Comparison of ENCODE assay signal across 20 cellular contexts in the genomic region with DNA sequence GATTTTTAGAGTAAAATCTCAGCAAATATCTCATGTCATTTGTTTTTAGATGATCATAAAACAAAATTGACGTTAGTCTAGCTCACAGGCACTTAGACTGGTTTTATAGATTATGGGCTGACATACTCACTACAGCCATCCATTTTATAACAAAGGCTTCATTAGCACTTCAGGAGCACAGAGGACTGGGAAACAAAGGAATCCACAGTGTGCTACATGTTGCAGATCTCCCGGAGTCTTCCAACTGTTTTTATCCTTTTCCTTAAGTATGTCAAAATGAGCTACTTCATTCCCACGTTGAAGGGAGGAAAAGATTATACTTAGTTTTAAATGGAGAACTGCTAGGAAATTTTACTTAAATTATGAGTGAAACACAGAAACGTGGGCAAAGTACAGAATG.
"Had no signal": no experiment of that assay in that cellular context is flagged by ENCODE, and none has a peak within 500 bp of the region (broad histone marks: within the 10 kb centered on the region; RNA-seq: fewer than 3 reads in every experiment).

No MANE protein-coding gene starts in this region.

- ATAC-seq: esophagus mucosa; gastroesophageal sphincter; heart left ventricle; left lobe of liver; psoas muscle; right lobe of liver; stimulated activated naive CD8-positive, alpha-beta T cell treated with anti-CD3 and anti-CD28 coated beads, Interleukin-15, amount 100 ng/mL, for 72 hours had no signal

- DNase-seq: activated CD4-positive, alpha-beta T cell treated with anti-CD3 and anti-CD28 coated beads, Interleukin-2, amount 50 U/mL, for 48 hours; activated gamma-delta T cell; cortex of kidney; effector CD4-positive, alpha-beta T cell; heart left ventricle; kidney; midbrain; psoas muscle; right lobe of liver; small intestine; stimulated activated CD4-positive, alpha-beta T cell treated with anti-CD3 and anti-CD28 coated beads, Interleukin-4, amount 100 ng/mL, for 1 hour; stimulated activated naive CD8-positive, alpha-beta T cell treated with anti-CD3 and anti-CD28 coated beads, Interleukin-15, amount 100 ng/mL, for 72 hours; T-helper 2 cell; trophoblast cell; WERI-Rb-1 had no signal

- H3K4me3 ChIP-seq: breast epithelium, gastroesophageal sphincter, heart left ventricle, lung, psoas muscle, right lobe of liver had no signal

- H3K36me3 ChIP-seq: breast epithelium, gastroesophageal sphincter, heart left ventricle, right lobe of liver, WERI-Rb-1 had no signal

- H3K9me3 ChIP-seq: breast epithelium, gastroesophageal sphincter, heart left ventricle, psoas muscle, right lobe of liver had no signal

- H3K27ac ChIP-seq: breast epithelium, gastroesophageal sphincter, heart left ventricle, psoas muscle, right lobe of liver, WERI-Rb-1 had no signal

- H3K27me3 ChIP-seq: breast epithelium, gastroesophageal sphincter, heart left ventricle, right lobe of liver had no signal
